Comparison of ENCODE assay signal across 1 cellular context in the genomic region with DNA sequence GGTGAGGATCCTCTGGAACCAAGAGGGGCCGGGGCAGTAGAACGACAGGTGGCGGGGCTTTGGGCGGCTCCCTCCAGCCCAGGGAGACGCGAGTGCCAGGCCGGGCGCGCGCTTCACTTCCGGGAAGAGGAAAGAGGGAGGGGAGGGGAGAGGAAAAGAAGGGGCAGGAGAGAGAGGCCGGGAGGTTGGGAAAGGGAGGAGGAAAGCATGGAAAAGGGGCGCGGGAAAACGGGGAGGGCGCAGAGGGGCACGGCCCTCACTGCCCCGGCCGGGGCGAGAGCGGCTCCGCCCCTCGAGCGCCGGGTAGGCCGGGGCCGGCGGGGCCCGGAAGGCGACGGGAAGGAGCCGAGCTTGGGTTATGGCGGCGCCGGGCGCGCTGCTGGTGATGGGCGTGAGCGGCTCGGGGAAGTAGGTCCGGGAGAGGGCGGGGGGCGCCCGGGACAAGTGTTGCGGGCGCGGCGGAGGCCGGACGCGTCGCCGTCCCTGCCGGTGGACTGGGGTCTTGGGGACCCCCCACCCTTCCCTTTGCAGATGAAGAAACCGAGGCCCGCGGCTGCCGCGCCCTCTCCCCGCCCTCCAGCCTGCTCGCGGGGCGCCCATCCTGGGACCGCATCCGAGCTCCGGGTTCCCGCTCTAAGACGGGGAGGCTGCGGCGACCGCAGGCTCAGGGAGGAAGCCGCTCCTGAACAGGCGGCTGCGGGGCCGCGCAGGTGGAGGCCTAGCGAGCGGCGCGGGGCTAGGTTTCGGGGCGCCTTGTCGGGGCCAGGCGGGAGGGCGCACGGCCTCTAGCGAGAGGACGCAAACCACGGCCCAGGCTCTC.
A peak's percentile ranks its signal among the peaks of the same experiment; 100 is the strongest.
TF ChIP-seq lines count a peak whose summit lies in the region.

A gene (plus strand): TSS at position 330 of the 820 bp plus-strand sequence. CDS start 29 bp downstream, at position 359.

TF ChIP-seq in HepG2, 621 proteins besides CTCF, POLR2A, EP300 and RAD21 (continued from another document and continues in another):
- TF ChIP-seq, protein P1, sequence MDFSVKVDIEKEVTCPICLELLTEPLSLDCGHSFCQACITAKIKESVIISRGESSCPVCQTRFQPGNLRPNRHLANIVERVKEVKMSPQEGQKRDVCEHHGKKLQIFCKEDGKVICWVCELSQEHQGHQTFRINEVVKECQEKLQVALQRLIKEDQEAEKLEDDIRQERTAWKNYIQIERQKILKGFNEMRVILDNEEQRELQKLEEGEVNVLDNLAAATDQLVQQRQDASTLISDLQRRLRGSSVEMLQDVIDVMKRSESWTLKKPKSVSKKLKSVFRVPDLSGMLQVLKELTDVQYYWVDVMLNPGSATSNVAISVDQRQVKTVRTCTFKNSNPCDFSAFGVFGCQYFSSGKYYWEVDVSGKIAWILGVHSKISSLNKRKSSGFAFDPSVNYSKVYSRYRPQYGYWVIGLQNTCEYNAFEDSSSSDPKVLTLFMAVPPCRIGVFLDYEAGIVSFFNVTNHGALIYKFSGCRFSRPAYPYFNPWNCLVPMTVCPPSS (IDR thresholded peaks at IDR 0.05) = no peak
- no peak for TF ChIP-seq ISX (CRISPR knock-in tag; conservative IDR thresholded peaks at IDR 0.05)
- TF ChIP-seq EEA1 (CRISPR knock-in tag; IDR thresholded peaks at IDR 0.05; ENCODE audit: borderline replicate concordance) = peak; percentile 31; the same call in 1 of the 2 replicates
- TF ChIP-seq, protein P2, sequence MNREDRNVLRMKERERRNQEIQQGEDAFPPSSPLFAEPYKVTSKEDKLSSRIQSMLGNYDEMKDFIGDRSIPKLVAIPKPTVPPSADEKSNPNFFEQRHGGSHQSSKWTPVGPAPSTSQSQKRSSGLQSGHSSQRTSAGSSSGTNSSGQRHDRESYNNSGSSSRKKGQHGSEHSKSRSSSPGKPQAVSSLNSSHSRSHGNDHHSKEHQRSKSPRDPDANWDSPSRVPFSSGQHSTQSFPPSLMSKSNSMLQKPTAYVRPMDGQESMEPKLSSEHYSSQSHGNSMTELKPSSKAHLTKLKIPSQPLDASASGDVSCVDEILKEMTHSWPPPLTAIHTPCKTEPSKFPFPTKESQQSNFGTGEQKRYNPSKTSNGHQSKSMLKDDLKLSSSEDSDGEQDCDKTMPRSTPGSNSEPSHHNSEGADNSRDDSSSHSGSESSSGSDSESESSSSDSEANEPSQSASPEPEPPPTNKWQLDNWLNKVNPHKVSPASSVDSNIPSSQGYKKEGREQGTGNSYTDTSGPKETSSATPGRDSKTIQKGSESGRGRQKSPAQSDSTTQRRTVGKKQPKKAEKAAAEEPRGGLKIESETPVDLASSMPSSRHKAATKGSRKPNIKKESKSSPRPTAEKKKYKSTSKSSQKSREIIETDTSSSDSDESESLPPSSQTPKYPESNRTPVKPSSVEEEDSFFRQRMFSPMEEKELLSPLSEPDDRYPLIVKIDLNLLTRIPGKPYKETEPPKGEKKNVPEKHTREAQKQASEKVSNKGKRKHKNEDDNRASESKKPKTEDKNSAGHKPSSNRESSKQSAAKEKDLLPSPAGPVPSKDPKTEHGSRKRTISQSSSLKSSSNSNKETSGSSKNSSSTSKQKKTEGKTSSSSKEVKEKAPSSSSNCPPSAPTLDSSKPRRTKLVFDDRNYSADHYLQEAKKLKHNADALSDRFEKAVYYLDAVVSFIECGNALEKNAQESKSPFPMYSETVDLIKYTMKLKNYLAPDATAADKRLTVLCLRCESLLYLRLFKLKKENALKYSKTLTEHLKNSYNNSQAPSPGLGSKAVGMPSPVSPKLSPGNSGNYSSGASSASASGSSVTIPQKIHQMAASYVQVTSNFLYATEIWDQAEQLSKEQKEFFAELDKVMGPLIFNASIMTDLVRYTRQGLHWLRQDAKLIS (CRISPR knock-in tag; IDR thresholded peaks at IDR 0.05) = no peak
- no peak for TF ChIP-seq ZC3H4 (CRISPR knock-in tag; IDR thresholded peaks at IDR 0.05; ENCODE audit: borderline replicate concordance)
- TF ChIP-seq, protein P3, sequence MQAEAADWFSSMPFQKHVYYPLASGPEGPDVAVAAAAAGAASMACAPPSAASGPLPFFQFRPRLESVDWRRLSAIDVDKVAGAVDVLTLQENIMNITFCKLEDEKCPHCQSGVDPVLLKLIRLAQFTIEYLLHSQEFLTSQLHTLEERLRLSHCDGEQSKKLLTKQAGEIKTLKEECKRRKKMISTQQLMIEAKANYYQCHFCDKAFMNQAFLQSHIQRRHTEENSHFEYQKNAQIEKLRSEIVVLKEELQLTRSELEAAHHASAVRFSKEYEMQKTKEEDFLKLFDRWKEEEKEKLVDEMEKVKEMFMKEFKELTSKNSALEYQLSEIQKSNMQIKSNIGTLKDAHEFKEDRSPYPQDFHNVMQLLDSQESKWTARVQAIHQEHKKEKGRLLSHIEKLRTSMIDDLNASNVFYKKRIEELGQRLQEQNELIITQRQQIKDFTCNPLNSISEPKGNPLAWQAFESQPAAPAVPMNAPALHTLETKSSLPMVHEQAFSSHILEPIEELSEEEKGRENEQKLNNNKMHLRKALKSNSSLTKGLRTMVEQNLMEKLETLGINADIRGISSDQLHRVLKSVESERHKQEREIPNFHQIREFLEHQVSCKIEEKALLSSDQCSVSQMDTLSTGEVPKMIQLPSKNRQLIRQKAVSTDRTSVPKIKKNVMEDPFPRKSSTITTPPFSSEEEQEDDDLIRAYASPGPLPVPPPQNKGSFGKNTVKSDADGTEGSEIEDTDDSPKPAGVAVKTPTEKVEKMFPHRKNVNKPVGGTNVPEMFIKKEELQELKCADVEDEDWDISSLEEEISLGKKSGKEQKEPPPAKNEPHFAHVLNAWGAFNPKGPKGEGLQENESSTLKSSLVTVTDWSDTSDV (CRISPR knock-in tag; IDR thresholded peaks at IDR 0.05) = no peak
- no peak for TF ChIP-seq ZNF44 (CRISPR knock-in tag; IDR thresholded peaks at IDR 0.05)
- TF ChIP-seq NFYC (CRISPR knock-in tag; IDR thresholded peaks at IDR 0.05) = 0 out of 2 replicates have a peak, but pooled peaks have one; percentile 4
- TF ChIP-seq TAF1 (CRISPR knock-in tag; IDR thresholded peaks at IDR 0.05) = peak; percentile 53
- TF ChIP-seq GPN1 (CRISPR knock-in tag; IDR thresholded peaks at IDR 0.05; ENCODE audit: borderline replicate concordance) = no peak
- no peak for TF ChIP-seq ADNP (CRISPR knock-in tag; IDR thresholded peaks at IDR 0.05)
- peak; percentile 45; the same call in 1 of the 2 replicates for TF ChIP-seq GABPA (IDR thresholded peaks at IDR 0.05; ENCODE audit: low read depth, low read length)
- TF ChIP-seq GABPA (CRISPR knock-in tag; IDR thresholded peaks at IDR 0.05; ENCODE audit: low read depth) = peak; percentile 79
- peak; percentile 71 for TF ChIP-seq TOPORS (CRISPR knock-in tag; IDR thresholded peaks at IDR 0.05)
- TF ChIP-seq ZKSCAN8 (CRISPR knock-in tag; IDR thresholded peaks at IDR 0.05; ENCODE audit: borderline replicate concordance) = 0 out of 2 replicates have a peak, but pooled peaks have one; percentile 23
- TF ChIP-seq, protein P4, sequence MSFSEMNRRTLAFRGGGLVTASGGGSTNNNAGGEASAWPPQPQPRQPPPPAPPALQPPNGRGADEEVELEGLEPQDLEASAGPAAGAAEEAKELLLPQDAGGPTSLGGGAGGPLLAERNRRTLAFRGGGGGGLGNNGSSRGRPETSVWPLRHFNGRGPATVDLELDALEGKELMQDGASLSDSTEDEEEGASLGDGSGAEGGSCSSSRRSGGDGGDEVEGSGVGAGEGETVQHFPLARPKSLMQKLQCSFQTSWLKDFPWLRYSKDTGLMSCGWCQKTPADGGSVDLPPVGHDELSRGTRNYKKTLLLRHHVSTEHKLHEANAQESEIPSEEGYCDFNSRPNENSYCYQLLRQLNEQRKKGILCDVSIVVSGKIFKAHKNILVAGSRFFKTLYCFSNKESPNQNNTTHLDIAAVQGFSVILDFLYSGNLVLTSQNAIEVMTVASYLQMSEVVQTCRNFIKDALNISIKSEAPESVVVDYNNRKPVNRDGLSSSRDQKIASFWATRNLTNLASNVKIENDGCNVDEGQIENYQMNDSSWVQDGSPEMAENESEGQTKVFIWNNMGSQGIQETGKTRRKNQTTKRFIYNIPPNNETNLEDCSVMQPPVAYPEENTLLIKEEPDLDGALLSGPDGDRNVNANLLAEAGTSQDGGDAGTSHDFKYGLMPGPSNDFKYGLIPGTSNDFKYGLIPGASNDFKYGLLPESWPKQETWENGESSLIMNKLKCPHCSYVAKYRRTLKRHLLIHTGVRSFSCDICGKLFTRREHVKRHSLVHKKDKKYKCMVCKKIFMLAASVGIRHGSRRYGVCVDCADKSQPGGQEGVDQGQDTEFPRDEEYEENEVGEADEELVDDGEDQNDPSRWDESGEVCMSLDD (CRISPR knock-in tag; IDR thresholded peaks at IDR 0.05; ENCODE audit: borderline replicate concordance) = peak; percentile 90
- TF ChIP-seq ZNF747 (CRISPR knock-in tag; IDR thresholded peaks at IDR 0.05; ENCODE audit: borderline replicate concordance) = no peak
- no peak for TF ChIP-seq ZNF546 (CRISPR knock-in tag; conservative IDR thresholded peaks at IDR 0.05)
- no peak for TF ChIP-seq ZMYM2 (CRISPR knock-in tag; IDR thresholded peaks at IDR 0.05)
- TF ChIP-seq ZNF20 (CRISPR knock-in tag; IDR thresholded peaks at IDR 0.05) = no peak
- TF ChIP-seq ZFP41 (CRISPR knock-in tag; IDR thresholded peaks at IDR 0.05; ENCODE audit: borderline replicate concordance) = no peak
- peak; percentile 54; the same call in 1 of the 2 replicates for TF ChIP-seq MEIS1 (CRISPR knock-in tag; IDR thresholded peaks at IDR 0.05; ENCODE audit: borderline replicate concordance)
- no peak for TF ChIP-seq SCMH1 (CRISPR knock-in tag; IDR thresholded peaks at IDR 0.05; ENCODE audit: borderline replicate concordance)
- no peak for TF ChIP-seq NR3C1 (CRISPR knock-in tag; IDR thresholded peaks at IDR 0.05)
- TF ChIP-seq ZNF558 (CRISPR knock-in tag; IDR thresholded peaks at IDR 0.05; ENCODE audit: borderline replicate concordance) = peak; percentile 73; the same call in 1 of the 2 replicates
- no peak for TF ChIP-seq SMC3 (IDR thresholded peaks at IDR 0.05; ENCODE audit: low read length)
- TF ChIP-seq NCOA1 (CRISPR knock-in tag; IDR thresholded peaks at IDR 0.05) = no peak
- TF ChIP-seq, protein P5, sequence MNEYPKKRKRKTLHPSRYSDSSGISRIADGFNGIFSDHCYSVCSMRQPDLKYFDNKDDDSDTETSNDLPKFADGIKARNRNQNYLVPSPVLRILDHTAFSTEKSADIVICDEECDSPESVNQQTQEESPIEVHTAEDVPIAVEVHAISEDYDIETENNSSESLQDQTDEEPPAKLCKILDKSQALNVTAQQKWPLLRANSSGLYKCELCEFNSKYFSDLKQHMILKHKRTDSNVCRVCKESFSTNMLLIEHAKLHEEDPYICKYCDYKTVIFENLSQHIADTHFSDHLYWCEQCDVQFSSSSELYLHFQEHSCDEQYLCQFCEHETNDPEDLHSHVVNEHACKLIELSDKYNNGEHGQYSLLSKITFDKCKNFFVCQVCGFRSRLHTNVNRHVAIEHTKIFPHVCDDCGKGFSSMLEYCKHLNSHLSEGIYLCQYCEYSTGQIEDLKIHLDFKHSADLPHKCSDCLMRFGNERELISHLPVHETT (CRISPR knock-in tag; conservative IDR thresholded peaks at IDR 0.05) = no peak; the same call in none of the 2 replicates
- TF ChIP-seq TBL1XR1 (IDR thresholded peaks at IDR 0.05; ENCODE audit: borderline replicate concordance, low read length, partially characterized antibody) = no peak
- no peak for TF ChIP-seq ZNF792 (CRISPR knock-in tag; IDR thresholded peaks at IDR 0.05)
- peak; percentile 13; the same call in 1 of the 2 replicates for TF ChIP-seq POGZ (CRISPR knock-in tag; IDR thresholded peaks at IDR 0.05)
- no peak for TF ChIP-seq ELF4 (CRISPR knock-in tag; IDR thresholded peaks at IDR 0.05; ENCODE audit: borderline replicate concordance)
- TF ChIP-seq ZNF737 (CRISPR knock-in tag; IDR thresholded peaks at IDR 0.05; ENCODE audit: borderline replicate concordance) = 0 out of 2 replicates have a peak, but pooled peaks have one; percentile 78
- TF ChIP-seq JUND (CRISPR knock-in tag; IDR thresholded peaks at IDR 0.05) = no peak
- TF ChIP-seq ZBTB7B (CRISPR knock-in tag; IDR thresholded peaks at IDR 0.05) = no peak
- no peak; the same call in 1 of the 2 replicates for TF ChIP-seq BCL6 (CRISPR knock-in tag; IDR thresholded peaks at IDR 0.05)
- no peak for TF ChIP-seq SOX5 (CRISPR knock-in tag; IDR thresholded peaks at IDR 0.05; ENCODE audit: borderline replicate concordance)
- TF ChIP-seq KDM2A (CRISPR knock-in tag; IDR thresholded peaks at IDR 0.05; ENCODE audit: borderline replicate concordance, low read depth) = peak; percentile 79; the same call in 1 of the 2 replicates
- no peak for TF ChIP-seq ZEB1 (IDR thresholded peaks at IDR 0.05; ENCODE audit: insufficient replicate concordance, low read depth)
- TF ChIP-seq ZNF510 (CRISPR knock-in tag; IDR thresholded peaks at IDR 0.05; ENCODE audit: low read depth) = no peak
- TF ChIP-seq, protein P6, sequence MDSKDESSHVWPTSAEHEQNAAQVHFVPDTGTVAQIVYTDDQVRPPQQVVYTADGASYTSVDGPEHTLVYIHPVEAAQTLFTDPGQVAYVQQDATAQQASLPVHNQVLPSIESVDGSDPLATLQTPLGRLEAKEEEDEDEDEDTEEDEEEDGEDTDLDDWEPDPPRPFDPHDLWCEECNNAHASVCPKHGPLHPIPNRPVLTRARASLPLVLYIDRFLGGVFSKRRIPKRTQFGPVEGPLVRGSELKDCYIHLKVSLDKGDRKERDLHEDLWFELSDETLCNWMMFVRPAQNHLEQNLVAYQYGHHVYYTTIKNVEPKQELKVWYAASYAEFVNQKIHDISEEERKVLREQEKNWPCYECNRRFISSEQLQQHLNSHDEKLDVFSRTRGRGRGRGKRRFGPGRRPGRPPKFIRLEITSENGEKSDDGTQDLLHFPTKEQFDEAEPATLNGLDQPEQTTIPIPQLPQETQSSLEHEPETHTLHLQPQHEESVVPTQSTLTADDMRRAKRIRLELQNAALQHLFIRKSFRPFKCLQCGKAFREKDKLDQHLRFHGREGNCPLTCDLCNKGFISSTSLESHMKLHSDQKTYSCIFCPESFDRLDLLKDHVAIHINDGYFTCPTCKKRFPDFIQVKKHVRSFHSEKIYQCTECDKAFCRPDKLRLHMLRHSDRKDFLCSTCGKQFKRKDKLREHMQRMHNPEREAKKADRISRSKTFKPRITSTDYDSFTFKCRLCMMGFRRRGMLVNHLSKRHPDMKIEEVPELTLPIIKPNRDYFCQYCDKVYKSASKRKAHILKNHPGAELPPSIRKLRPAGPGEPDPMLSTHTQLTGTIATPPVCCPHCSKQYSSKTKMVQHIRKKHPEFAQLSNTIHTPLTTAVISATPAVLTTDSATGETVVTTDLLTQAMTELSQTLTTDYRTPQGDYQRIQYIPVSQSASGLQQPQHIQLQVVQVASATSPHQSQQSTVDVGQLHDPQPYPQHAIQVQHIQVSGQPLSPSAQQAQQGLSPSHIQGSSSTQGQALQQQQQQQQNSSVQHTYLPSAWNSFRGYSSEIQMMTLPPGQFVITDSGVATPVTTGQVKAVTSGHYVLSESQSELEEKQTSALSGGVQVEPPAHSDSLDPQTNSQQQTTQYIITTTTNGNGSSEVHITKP (CRISPR knock-in tag; IDR thresholded peaks at IDR 0.05; ENCODE audit: low read depth) = no peak
- no peak for TF ChIP-seq HES4 (CRISPR knock-in tag; IDR thresholded peaks at IDR 0.05; ENCODE audit: borderline replicate concordance)
